ENCODE assay signal across 15 cellular contexts in the genomic region with DNA sequence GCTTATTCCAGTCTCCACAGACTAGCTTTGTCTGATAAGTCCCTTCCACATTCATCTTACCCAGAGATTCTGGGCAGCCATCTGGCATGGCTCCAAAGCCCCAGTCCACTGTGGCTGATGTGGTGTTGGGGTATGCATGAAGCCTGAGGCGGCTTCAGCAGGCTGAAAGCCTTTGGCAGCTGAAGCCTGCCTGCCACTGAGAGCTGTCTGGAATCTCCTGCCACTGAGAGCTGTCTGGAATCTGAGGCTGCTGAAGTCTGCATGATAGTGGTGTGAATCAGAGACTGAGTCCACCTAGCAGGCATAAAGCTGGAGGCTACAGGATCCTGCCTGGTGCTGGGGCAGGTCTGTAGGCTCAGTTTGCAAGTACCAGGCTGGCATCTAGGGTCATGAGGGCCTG.
A peak's percentile ranks its signal among the peaks of the same experiment; 100 is the strongest.
DNase-seq lines count a peak whose midpoint lies in the region; ATAC-seq, FAIRE-seq and TF ChIP-seq lines count a peak whose summit lies in the region.
"Had no signal": no experiment of that assay in that cellular context is flagged by ENCODE, and none has a peak within 500 bp of the region (broad histone marks: within the 10 kb centered on the region; RNA-seq: fewer than 3 reads in every experiment).

No MANE protein-coding gene starts in this region.

- ATAC-seq in activated naive CD8-positive, alpha-beta T cell treated with anti-CD3 and anti-CD28 coated beads, Interleukin-2, amount 50 U/mL, for 24 hours: no peak
- no peak for ATAC-seq in HG03039 (IDR thresholded peaks at IDR 0.05; ENCODE audit: unreplicated experiment)
- ATAC-seq: activated CD4-positive, CD25-positive, alpha-beta regulatory T cell treated with anti-CD3 and anti-CD28 coated beads, Interleukin-2, amount 50 U/mL, for 24 hours; K562; left lung; stimulated activated naive CD8-positive, alpha-beta T cell treated with anti-CD3 and anti-CD28 coated beads, Interleukin-15, amount 100 ng/mL, for 72 hours had no signal

- peaks cover 2% of the 10 kb centered on the region for H3K27me3 Mint-ChIP-seq in activated naive CD8-positive, alpha-beta T cell treated with anti-CD3 and anti-CD28 coated beads, Interleukin-2, amount 50 U/mL, for 24 hours
- H3K27me3 Mint-ChIP-seq: stimulated activated naive CD8-positive, alpha-beta T cell treated with anti-CD3 and anti-CD28 coated beads, Interleukin-15, amount 100 ng/mL, for 72 hours had no signal

- WGBS in mesodermal cell (ENCODE audit: insufficient coverage in 2 of 2), 2 experiments: 29% methylated on average over 1 of the region's 1 CpG; no CpG with 5 or more reads in 1 of the 2 experiments

- no peaks in the 10 kb centered on the region for H3K27me3 ChIP-seq in bronchial epithelial cell (ENCODE audit: control insufficient read depth, insufficient read depth, low read length)
- H3K27me3 ChIP-seq in HAP-1 (ENCODE audit: low read depth): no peaks in the 10 kb centered on the region
- H3K27me3 ChIP-seq: left lung had no signal

- H3K4me3 ChIP-seq in bronchial epithelial cell (ENCODE audit: low read depth, low read length) (no peak overlapping the region), mesodermal cell (ENCODE audit: extremely low read depth, insufficient read depth, low read length, poor library complexity, severe bottlenecking) (no peak overlapping the region), HAP-1 (no peak overlapping the region)
- H3K4me3 ChIP-seq: K562, left lung, prostate gland had no signal

- TF ChIP-seq CTCF in bronchial epithelial cell (IDR thresholded peaks at IDR 0.05; ENCODE audit: insufficient read depth, low read length, severe bottlenecking): no peak

- H3K4me1 Mint-ChIP-seq in activated naive CD8-positive, alpha-beta T cell treated with anti-CD3 and anti-CD28 coated beads, Interleukin-2, amount 50 U/mL, for 24 hours: no peaks in the 10 kb centered on the region
- H3K4me1 Mint-ChIP-seq: stimulated activated naive CD8-positive, alpha-beta T cell treated with anti-CD3 and anti-CD28 coated beads, Interleukin-15, amount 100 ng/mL, for 72 hours had no signal

- DNase-seq in COR-L47 (lab: John Stamatoyannopoulos, UW) (peak; percentile 8), M059J (ENCODE audit: low read depth) (peak; percentile 95), bronchial epithelial cell (ENCODE audit: low read depth) (peak; percentile 25), HAP-1 (ENCODE audit: low spot score in 2 of 2) (no peak), NCI-H748 treated with DMSO at 0.1 percent for 48 hours (lab: John Stamatoyannopoulos, UW) (no peak)
- no peak for DNase-seq in activated naive CD8-positive, alpha-beta T cell treated with anti-CD3 and anti-CD28 coated beads, Interleukin-2, amount 50 U/mL, for 24 hours
- DNase-seq: left lung; stimulated activated CD4-positive, alpha-beta T cell treated with anti-CD3 and anti-CD28 coated beads, Interleukin-4, amount 100 ng/mL, for 4 hours; stimulated activated naive CD8-positive, alpha-beta T cell treated with anti-CD3 and anti-CD28 coated beads, Interleukin-15, amount 100 ng/mL, for 72 hours had no signal

- H3K9me3 Mint-ChIP-seq in activated naive CD8-positive, alpha-beta T cell treated with anti-CD3 and anti-CD28 coated beads, Interleukin-2, amount 50 U/mL, for 24 hours: peaks cover 6% of the 10 kb centered on the region
- H3K9me3 Mint-ChIP-seq: activated T-helper 2 cell treated with anti-CD3 and anti-CD28 coated beads, Interferon-gamma antibody, Interleukin-2, Interleukin-4, amounts not matched to agents 10 μg/mL and 5 μg/mL and 100 μg/mL, durations not matched to agents 14 hours and 24 hours and 36 hours had no signal

- in situ Hi-C loops in HAP-1 (cut with MboI; ENCODE audit: low sequenced_read_pairs): loop anchor here (25.0 kb wide), 1 partner anchor 322 kb away; no protein-coding TSS in a partner anchor

- no peak for FAIRE-seq in bronchial epithelial cell (lab: Jason Lieb, UNC)
- FAIRE-seq: K562 had no signal

- H3K4me1 ChIP-seq in mesodermal cell (ENCODE audit: control insufficient read depth, insufficient read depth, low read length, poor library complexity, severe bottlenecking) (peaks cover 10% of the 10 kb centered on the region), HAP-1 (no peaks in the 10 kb centered on the region)
- H3K4me1 ChIP-seq: left lung, prostate gland had no signal

- H3K4me3 Mint-ChIP-seq in activated naive CD8-positive, alpha-beta T cell treated with anti-CD3 and anti-CD28 coated beads, Interleukin-2, amount 50 U/mL, for 24 hours: no peak overlapping the region
- H3K4me3 Mint-ChIP-seq: stimulated activated naive CD8-positive, alpha-beta T cell treated with anti-CD3 and anti-CD28 coated beads, Interleukin-15, amount 100 ng/mL, for 72 hours had no signal

- H3K27ac ChIP-seq in mesodermal cell (ENCODE audit: low read depth, low read length, severe bottlenecking): peak overlapping the region; percentile 68
- H3K27ac ChIP-seq: left lung, prostate gland had no signal

- H3K9me3 ChIP-seq in mesodermal cell (ENCODE audit: control insufficient read depth, low read length) (no peaks in the 10 kb centered on the region), HAP-1 (no peaks in the 10 kb centered on the region)
- H3K9me3 ChIP-seq: prostate gland had no signal

- no peak overlapping the region for H3K27ac Mint-ChIP-seq in activated naive CD8-positive, alpha-beta T cell treated with anti-CD3 and anti-CD28 coated beads, Interleukin-2, amount 50 U/mL, for 24 hours
- H3K27ac Mint-ChIP-seq: activated T-helper 2 cell treated with anti-CD3 and anti-CD28 coated beads, Interferon-gamma antibody, Interleukin-2, Interleukin-4, amounts not matched to agents 10 μg/mL and 5 μg/mL and 100 μg/mL, durations not matched to agents 14 hours and 24 hours and 36 hours; stimulated activated naive CD8-positive, alpha-beta T cell treated with anti-CD3 and anti-CD28 coated beads, Interleukin-15, amount 100 ng/mL, for 72 hours had no signal

- no peaks in the 10 kb centered on the region for H3K36me3 Mint-ChIP-seq in activated naive CD8-positive, alpha-beta T cell treated with anti-CD3 and anti-CD28 coated beads, Interleukin-2, amount 50 U/mL, for 24 hours (ENCODE audit: low read depth)

- H3K36me3 ChIP-seq in bronchial epithelial cell (ENCODE audit: control insufficient read depth, insufficient read depth, low read length): no peaks in the 10 kb centered on the region
- no peaks in the 10 kb centered on the region for H3K36me3 ChIP-seq in mesodermal cell (ENCODE audit: control insufficient read depth, insufficient read depth, low read length)
- H3K36me3 ChIP-seq in HAP-1 (replicated peaks): no peaks in the 10 kb centered on the region
- H3K36me3 ChIP-seq: left lung, prostate gland had no signal

Comparison
In these comparisons a context has a peak if more than half of its experiments do, and no peak if none do; other contexts are left out.
1. DNase-seq: peak in COR-L47 (single experiment), M059J (single experiment) and bronchial epithelial cell (single experiment); none in HAP-1 (0 of 2), activated naive CD8-positive, alpha-beta T cell treated with anti-CD3 and anti-CD28 coated beads, Interleukin-2, amount 50 U/mL, for 24 hours (single experiment) and NCI-H748 treated with DMSO at 0.1 percent for 48 hours (single experiment).